ENCODE assay signal across 1 cellular context in the genomic region with DNA sequence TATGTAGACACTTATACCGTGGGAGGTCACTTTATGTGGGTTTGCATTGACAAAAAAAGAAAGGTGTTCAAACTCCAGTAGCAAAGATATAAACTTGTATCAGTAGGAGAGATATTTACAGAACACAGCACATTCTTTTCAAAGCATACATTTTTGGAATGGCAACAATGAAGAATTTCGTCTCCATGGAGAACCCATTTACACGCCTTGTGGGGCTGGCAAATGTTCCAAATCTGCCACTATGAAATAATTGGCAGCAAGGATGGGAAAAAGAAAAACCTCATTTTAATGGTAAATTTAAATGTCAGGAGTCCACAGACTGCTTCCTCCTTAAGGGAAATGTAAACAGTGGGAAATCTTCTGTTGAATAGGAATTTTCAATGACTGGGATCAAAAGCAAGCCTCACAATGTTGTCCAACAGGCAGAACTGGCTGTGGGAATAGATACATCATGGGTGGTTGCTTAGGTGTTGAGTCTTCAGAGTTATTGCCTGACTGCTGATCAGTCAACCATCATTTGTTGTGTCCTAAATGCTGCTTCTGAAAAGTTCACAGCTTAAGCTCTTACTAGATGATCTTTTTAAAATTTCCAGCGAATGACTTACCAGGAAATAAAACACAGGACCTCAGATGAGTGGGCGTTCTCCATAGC.
TF ChIP-seq lines count a peak whose summit lies in the region.

No MANE protein-coding gene starts in this region.

TF ChIP-seq in WTC11, 78 proteins besides CTCF, POLR2A, EP300 and RAD21 (continued from another document):
- TF ChIP-seq, protein P1, sequence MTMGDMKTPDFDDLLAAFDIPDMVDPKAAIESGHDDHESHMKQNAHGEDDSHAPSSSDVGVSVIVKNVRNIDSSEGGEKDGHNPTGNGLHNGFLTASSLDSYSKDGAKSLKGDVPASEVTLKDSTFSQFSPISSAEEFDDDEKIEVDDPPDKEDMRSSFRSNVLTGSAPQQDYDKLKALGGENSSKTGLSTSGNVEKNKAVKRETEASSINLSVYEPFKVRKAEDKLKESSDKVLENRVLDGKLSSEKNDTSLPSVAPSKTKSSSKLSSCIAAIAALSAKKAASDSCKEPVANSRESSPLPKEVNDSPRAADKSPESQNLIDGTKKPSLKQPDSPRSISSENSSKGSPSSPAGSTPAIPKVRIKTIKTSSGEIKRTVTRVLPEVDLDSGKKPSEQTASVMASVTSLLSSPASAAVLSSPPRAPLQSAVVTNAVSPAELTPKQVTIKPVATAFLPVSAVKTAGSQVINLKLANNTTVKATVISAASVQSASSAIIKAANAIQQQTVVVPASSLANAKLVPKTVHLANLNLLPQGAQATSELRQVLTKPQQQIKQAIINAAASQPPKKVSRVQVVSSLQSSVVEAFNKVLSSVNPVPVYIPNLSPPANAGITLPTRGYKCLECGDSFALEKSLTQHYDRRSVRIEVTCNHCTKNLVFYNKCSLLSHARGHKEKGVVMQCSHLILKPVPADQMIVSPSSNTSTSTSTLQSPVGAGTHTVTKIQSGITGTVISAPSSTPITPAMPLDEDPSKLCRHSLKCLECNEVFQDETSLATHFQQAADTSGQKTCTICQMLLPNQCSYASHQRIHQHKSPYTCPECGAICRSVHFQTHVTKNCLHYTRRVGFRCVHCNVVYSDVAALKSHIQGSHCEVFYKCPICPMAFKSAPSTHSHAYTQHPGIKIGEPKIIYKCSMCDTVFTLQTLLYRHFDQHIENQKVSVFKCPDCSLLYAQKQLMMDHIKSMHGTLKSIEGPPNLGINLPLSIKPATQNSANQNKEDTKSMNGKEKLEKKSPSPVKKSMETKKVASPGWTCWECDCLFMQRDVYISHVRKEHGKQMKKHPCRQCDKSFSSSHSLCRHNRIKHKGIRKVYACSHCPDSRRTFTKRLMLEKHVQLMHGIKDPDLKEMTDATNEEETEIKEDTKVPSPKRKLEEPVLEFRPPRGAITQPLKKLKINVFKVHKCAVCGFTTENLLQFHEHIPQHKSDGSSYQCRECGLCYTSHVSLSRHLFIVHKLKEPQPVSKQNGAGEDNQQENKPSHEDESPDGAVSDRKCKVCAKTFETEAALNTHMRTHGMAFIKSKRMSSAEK (CRISPR knock-in tag; IDR thresholded peaks at IDR 0.05; ENCODE audit: borderline replicate concordance): no peak
- TF ChIP-seq, protein P2, sequence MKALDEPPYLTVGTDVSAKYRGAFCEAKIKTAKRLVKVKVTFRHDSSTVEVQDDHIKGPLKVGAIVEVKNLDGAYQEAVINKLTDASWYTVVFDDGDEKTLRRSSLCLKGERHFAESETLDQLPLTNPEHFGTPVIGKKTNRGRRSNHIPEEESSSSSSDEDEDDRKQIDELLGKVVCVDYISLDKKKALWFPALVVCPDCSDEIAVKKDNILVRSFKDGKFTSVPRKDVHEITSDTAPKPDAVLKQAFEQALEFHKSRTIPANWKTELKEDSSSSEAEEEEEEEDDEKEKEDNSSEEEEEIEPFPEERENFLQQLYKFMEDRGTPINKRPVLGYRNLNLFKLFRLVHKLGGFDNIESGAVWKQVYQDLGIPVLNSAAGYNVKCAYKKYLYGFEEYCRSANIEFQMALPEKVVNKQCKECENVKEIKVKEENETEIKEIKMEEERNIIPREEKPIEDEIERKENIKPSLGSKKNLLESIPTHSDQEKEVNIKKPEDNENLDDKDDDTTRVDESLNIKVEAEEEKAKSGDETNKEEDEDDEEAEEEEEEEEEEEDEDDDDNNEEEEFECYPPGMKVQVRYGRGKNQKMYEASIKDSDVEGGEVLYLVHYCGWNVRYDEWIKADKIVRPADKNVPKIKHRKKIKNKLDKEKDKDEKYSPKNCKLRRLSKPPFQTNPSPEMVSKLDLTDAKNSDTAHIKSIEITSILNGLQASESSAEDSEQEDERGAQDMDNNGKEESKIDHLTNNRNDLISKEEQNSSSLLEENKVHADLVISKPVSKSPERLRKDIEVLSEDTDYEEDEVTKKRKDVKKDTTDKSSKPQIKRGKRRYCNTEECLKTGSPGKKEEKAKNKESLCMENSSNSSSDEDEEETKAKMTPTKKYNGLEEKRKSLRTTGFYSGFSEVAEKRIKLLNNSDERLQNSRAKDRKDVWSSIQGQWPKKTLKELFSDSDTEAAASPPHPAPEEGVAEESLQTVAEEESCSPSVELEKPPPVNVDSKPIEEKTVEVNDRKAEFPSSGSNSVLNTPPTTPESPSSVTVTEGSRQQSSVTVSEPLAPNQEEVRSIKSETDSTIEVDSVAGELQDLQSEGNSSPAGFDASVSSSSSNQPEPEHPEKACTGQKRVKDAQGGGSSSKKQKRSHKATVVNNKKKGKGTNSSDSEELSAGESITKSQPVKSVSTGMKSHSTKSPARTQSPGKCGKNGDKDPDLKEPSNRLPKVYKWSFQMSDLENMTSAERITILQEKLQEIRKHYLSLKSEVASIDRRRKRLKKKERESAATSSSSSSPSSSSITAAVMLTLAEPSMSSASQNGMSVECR (CRISPR knock-in tag; IDR thresholded peaks at IDR 0.05; ENCODE audit: borderline replicate concordance): no peak
- TF ChIP-seq ETV6 (CRISPR knock-in tag; IDR thresholded peaks at IDR 0.05) (no peak), OVOL2 (CRISPR knock-in tag; IDR thresholded peaks at IDR 0.05; ENCODE audit: borderline replicate concordance) (no peak), KAT7 (CRISPR knock-in tag; IDR thresholded peaks at IDR 0.05; ENCODE audit: borderline replicate concordance) (no peak), FOXK1 (CRISPR knock-in tag; IDR thresholded peaks at IDR 0.05) (no peak), GABPB1 (CRISPR knock-in tag; IDR thresholded peaks at IDR 0.05) (no peak), FOXP1 (CRISPR knock-in tag; IDR thresholded peaks at IDR 0.05; ENCODE audit: borderline replicate concordance) (no peak), TEAD4 (CRISPR knock-in tag; IDR thresholded peaks at IDR 0.05) (no peak), ELF4 (CRISPR knock-in tag; IDR thresholded peaks at IDR 0.05; ENCODE audit: low read depth) (no peak)
- TF ChIP-seq, protein P3, sequence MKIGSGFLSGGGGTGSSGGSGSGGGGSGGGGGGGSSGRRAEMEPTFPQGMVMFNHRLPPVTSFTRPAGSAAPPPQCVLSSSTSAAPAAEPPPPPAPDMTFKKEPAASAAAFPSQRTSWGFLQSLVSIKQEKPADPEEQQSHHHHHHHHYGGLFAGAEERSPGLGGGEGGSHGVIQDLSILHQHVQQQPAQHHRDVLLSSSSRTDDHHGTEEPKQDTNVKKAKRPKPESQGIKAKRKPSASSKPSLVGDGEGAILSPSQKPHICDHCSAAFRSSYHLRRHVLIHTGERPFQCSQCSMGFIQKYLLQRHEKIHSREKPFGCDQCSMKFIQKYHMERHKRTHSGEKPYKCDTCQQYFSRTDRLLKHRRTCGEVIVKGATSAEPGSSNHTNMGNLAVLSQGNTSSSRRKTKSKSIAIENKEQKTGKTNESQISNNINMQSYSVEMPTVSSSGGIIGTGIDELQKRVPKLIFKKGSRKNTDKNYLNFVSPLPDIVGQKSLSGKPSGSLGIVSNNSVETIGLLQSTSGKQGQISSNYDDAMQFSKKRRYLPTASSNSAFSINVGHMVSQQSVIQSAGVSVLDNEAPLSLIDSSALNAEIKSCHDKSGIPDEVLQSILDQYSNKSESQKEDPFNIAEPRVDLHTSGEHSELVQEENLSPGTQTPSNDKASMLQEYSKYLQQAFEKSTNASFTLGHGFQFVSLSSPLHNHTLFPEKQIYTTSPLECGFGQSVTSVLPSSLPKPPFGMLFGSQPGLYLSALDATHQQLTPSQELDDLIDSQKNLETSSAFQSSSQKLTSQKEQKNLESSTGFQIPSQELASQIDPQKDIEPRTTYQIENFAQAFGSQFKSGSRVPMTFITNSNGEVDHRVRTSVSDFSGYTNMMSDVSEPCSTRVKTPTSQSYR (CRISPR knock-in tag; IDR thresholded peaks at IDR 0.05): no peak
- TF ChIP-seq, protein P4, sequence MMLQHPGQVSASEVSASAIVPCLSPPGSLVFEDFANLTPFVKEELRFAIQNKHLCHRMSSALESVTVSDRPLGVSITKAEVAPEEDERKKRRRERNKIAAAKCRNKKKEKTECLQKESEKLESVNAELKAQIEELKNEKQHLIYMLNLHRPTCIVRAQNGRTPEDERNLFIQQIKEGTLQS (CRISPR knock-in tag; conservative IDR thresholded peaks at IDR 0.05): no peak
